Comparison of ENCODE assay signal across 20 cellular contexts in genomic region chr5:109885205-109885604, GRCh38.
A peak's percentile ranks its signal among the peaks of the same experiment; 100 is the strongest.
DNase-seq lines count a peak whose midpoint lies in the region; ATAC-seq and TF ChIP-seq lines count a peak whose summit lies in the region.
"Had no signal": no experiment of that assay in that cellular context is flagged by ENCODE, and none has a peak within 500 bp of the region (broad histone marks: within the 10 kb centered on the region; RNA-seq: fewer than 3 reads in every experiment).

No MANE protein-coding gene starts in this region.

- no peak overlapping the region for H3K27ac Mint-ChIP-seq in stimulated activated naive CD8-positive, alpha-beta T cell treated with anti-CD3 and anti-CD28 coated beads, Interleukin-15, amount 100 ng/mL, for 72 hours
- H3K27ac Mint-ChIP-seq in chondrocyte (ENCODE audit: unreplicated experiment) = no peak overlapping the region
- H3K27ac Mint-ChIP-seq in CD4-positive, alpha-beta memory T cell = no peak overlapping the region
- no peak overlapping the region for H3K27ac Mint-ChIP-seq in activated T-helper 2 cell treated with anti-CD3 and anti-CD28 coated beads, Interferon-gamma antibody, Interleukin-2, Interleukin-4, amounts not matched to agents 10 μg/mL and 5 μg/mL and 100 μg/mL, durations not matched to agents 14 hours and 24 hours and 36 hours
- H3K27ac Mint-ChIP-seq: CD14-positive monocyte; CD8-positive, alpha-beta T cell had no signal

- H3K4me3 Mint-ChIP-seq in stimulated activated naive CD8-positive, alpha-beta T cell treated with anti-CD3 and anti-CD28 coated beads, Interleukin-15, amount 100 ng/mL, for 72 hours = no peak overlapping the region
- H3K4me3 Mint-ChIP-seq in chondrocyte (ENCODE audit: unreplicated experiment) = no peak overlapping the region
- H3K4me3 Mint-ChIP-seq in CD4-positive, alpha-beta memory T cell = no peak overlapping the region
- no peak overlapping the region for H3K4me3 Mint-ChIP-seq in activated T-helper 2 cell treated with anti-CD3 and anti-CD28 coated beads, Interferon-gamma antibody, Interleukin-2, Interleukin-4, amounts not matched to agents 10 μg/mL and 5 μg/mL and 100 μg/mL, durations not matched to agents 14 hours and 24 hours and 36 hours (ENCODE audit: low read depth)
- H3K4me3 Mint-ChIP-seq: CD14-positive monocyte; CD4-positive, CD25-positive, alpha-beta regulatory T cell; CD8-positive, alpha-beta T cell had no signal

- H3K27ac ChIP-seq in upper lobe of right lung = no peak overlapping the region
- H3K27ac ChIP-seq in CD4-positive, alpha-beta memory T cell (ENCODE audit: low read depth, low read length) = no peak overlapping the region
- H3K27ac ChIP-seq: BLaER1 had no signal

- H3K9me3 Mint-ChIP-seq in stimulated activated naive CD8-positive, alpha-beta T cell treated with anti-CD3 and anti-CD28 coated beads, Interleukin-15, amount 100 ng/mL, for 72 hours = peaks cover 0 to 5% of the 10 kb centered on the region in 2 donors
- peaks cover 3% of the 10 kb centered on the region for H3K9me3 Mint-ChIP-seq in chondrocyte (ENCODE audit: low read depth)
- no peaks in the 10 kb centered on the region for H3K9me3 Mint-ChIP-seq in CD4-positive, alpha-beta memory T cell
- H3K9me3 Mint-ChIP-seq in activated T-helper 2 cell treated with anti-CD3 and anti-CD28 coated beads, Interferon-gamma antibody, Interleukin-2, Interleukin-4, amounts not matched to agents 10 μg/mL and 5 μg/mL and 100 μg/mL, durations not matched to agents 14 hours and 24 hours and 36 hours = no peaks in the 10 kb centered on the region
- H3K9me3 Mint-ChIP-seq: CD8-positive, alpha-beta T cell had no signal

- no peaks in the 10 kb centered on the region for H3K9me3 ChIP-seq in upper lobe of right lung
- H3K9me3 ChIP-seq in CD4-positive, alpha-beta memory T cell (ENCODE audit: control insufficient read depth in 1 of 2, low read length in 2 of 2) = no peaks in the 10 kb centered on the region
- H3K9me3 ChIP-seq: BE2C, Caco-2 had no signal

- H3K36me3 Mint-ChIP-seq in chondrocyte (ENCODE audit: low read depth) = no peaks in the 10 kb centered on the region
- H3K36me3 Mint-ChIP-seq in CD4-positive, alpha-beta memory T cell = no peaks in the 10 kb centered on the region
- no peaks in the 10 kb centered on the region for H3K36me3 Mint-ChIP-seq in activated T-helper 2 cell treated with anti-CD3 and anti-CD28 coated beads, Interferon-gamma antibody, Interleukin-2, Interleukin-4, amounts not matched to agents 10 μg/mL and 5 μg/mL and 100 μg/mL, durations not matched to agents 14 hours and 24 hours and 36 hours (ENCODE audit: low read depth)
- H3K36me3 Mint-ChIP-seq: CD14-positive monocyte; CD4-positive, CD25-positive, alpha-beta regulatory T cell; CD8-positive, alpha-beta T cell had no signal

- CTCF ChIA-PET in CD4-positive, alpha-beta memory T cell (lab: Charles Lee; ENCODE audit: partially characterized antibody) = no interaction called here

- intact Hi-C loops in posterior vena cava (cut with DNase I) (no loop called here), upper lobe of right lung (cut with DNase I) (no loop called here)
- intact Hi-C loops in CD4-positive, alpha-beta memory T cell (cut with micrococcal nuclease) = no loop called here
- intact Hi-C loops in activated T-helper 2 cell treated with anti-CD3 and anti-CD28 coated beads, Interferon-gamma antibody, Interleukin-2, Interleukin-4, amounts not matched to agents 10 μg/mL and 5 μg/mL and 100 μg/mL, durations not matched to agents 14 hours and 24 hours and 36 hours (cut with micrococcal nuclease) = no loop called here

- no peaks in the 10 kb centered on the region for H3K27me3 Mint-ChIP-seq in stimulated activated naive CD8-positive, alpha-beta T cell treated with anti-CD3 and anti-CD28 coated beads, Interleukin-15, amount 100 ng/mL, for 72 hours
- H3K27me3 Mint-ChIP-seq in chondrocyte (ENCODE audit: low read depth) = no peaks in the 10 kb centered on the region
- H3K27me3 Mint-ChIP-seq in CD4-positive, alpha-beta memory T cell = no peaks in the 10 kb centered on the region
- no peaks in the 10 kb centered on the region for H3K27me3 Mint-ChIP-seq in activated T-helper 2 cell treated with anti-CD3 and anti-CD28 coated beads, Interferon-gamma antibody, Interleukin-2, Interleukin-4, amounts not matched to agents 10 μg/mL and 5 μg/mL and 100 μg/mL, durations not matched to agents 14 hours and 24 hours and 36 hours (ENCODE audit: low read depth)
- H3K27me3 Mint-ChIP-seq: CD4-positive, CD25-positive, alpha-beta regulatory T cell had no signal

- TF ChIP-seq CTCF in chondrocyte (IDR thresholded peaks at IDR 0.05) = no peak
- TF ChIP-seq CTCF in upper lobe of right lung (IDR thresholded peaks at IDR 0.05) = no peak

- no peak overlapping the region for H3K4me3 ChIP-seq in upper lobe of right lung
- H3K4me3 ChIP-seq in CD4-positive, alpha-beta memory T cell (ENCODE audit: low read length in 2 of 2) = no peak overlapping the region
- H3K4me3 ChIP-seq: BLaER1 had no signal

- H3K27me3 ChIP-seq in upper lobe of right lung = no peaks in the 10 kb centered on the region
- H3K27me3 ChIP-seq in CD4-positive, alpha-beta memory T cell (ENCODE audit: insufficient read depth, low read length) = no peaks in the 10 kb centered on the region
- H3K27me3 ChIP-seq: BE2C, BLaER1 had no signal

- H3K4me1 ChIP-seq in upper lobe of right lung = no peaks in the 10 kb centered on the region
- H3K4me1 ChIP-seq in CD4-positive, alpha-beta memory T cell (ENCODE audit: insufficient read depth, low read length) = peaks cover 9% of the 10 kb centered on the region
- H3K4me1 ChIP-seq: BE2C, BLaER1, Caco-2 had no signal

- H3K4me1 Mint-ChIP-seq in stimulated activated naive CD8-positive, alpha-beta T cell treated with anti-CD3 and anti-CD28 coated beads, Interleukin-15, amount 100 ng/mL, for 72 hours = peaks cover 20% of the 10 kb centered on the region
- peaks cover 7% of the 10 kb centered on the region for H3K4me1 Mint-ChIP-seq in chondrocyte (ENCODE audit: low read depth)
- H3K4me1 Mint-ChIP-seq in CD4-positive, alpha-beta memory T cell = peaks cover 6 to 10% (median 8%) of the 10 kb centered on the region in 4 donors
- no peaks in the 10 kb centered on the region for H3K4me1 Mint-ChIP-seq in activated T-helper 2 cell treated with anti-CD3 and anti-CD28 coated beads, Interferon-gamma antibody, Interleukin-2, Interleukin-4, amounts not matched to agents 10 μg/mL and 5 μg/mL and 100 μg/mL, durations not matched to agents 14 hours and 24 hours and 36 hours (ENCODE audit: low read depth)
- H3K4me1 Mint-ChIP-seq: CD14-positive monocyte had no signal

- no peaks in the 10 kb centered on the region for H3K36me3 ChIP-seq in upper lobe of right lung
- no peaks in the 10 kb centered on the region for H3K36me3 ChIP-seq in CD4-positive, alpha-beta memory T cell (ENCODE audit: insufficient read depth, low read length)
- H3K36me3 ChIP-seq: BE2C, BLaER1 had no signal

- POLR2A ChIA-PET in CD4-positive, alpha-beta memory T cell (lab: Charles Lee; ENCODE audit: partially characterized antibody) = no interaction called here

- peak; percentile 42 for ATAC-seq in stimulated activated naive CD8-positive, alpha-beta T cell treated with anti-CD3 and anti-CD28 coated beads, Interleukin-15, amount 100 ng/mL, for 72 hours
- no peak for ATAC-seq in stimulated activated naive CD8-positive, alpha-beta T cell treated with anti-CD3 and anti-CD28 coated beads, Interleukin-15, Interleukin-2, amounts not matched to agents 100 U/mL and 50 U/mL, for 24 hours
- no peak for ATAC-seq in upper lobe of right lung
- ATAC-seq: CD8-positive, alpha-beta T cell had no signal

- no peak for DNase-seq in stimulated activated naive CD8-positive, alpha-beta T cell treated with anti-CD3 and anti-CD28 coated beads, Interleukin-15, amount 100 ng/mL, for 72 hours
- no peak for DNase-seq in stimulated activated naive CD8-positive, alpha-beta T cell treated with anti-CD3 and anti-CD28 coated beads, Interleukin-15, Interleukin-2, amounts not matched to agents 100 U/mL and 50 U/mL, for 24 hours
- DNase-seq in chondrocyte (ENCODE audit: low spot score) = peak; percentile 88
- DNase-seq in posterior vena cava (ENCODE audit: low spot score) = peak; percentile 70
- DNase-seq in upper lobe of right lung = peak; percentile 60
- no peak for DNase-seq in NCI-H69 (lab: John Stamatoyannopoulos, UW)
- no peak for DNase-seq in CD4-positive, alpha-beta memory T cell
- DNase-seq in activated T-helper 2 cell treated with anti-CD3 and anti-CD28 coated beads, Interferon-gamma antibody, Interleukin-2, Interleukin-4, amounts not matched to agents 10 μg/mL and 5 μg/mL and 100 μg/mL, durations not matched to agents 14 hours and 24 hours and 36 hours (ENCODE audit: low spot score) = no peak
- DNase-seq: 8988T; ACHN; BE2C; C1 segment of cervical spinal cord; Caco-2; Calu3; CD4-positive, CD25-positive, alpha-beta regulatory T cell; CD8-positive, alpha-beta T cell; DMS79 treated with DMSO at 0.1 percent for 48 hours; GF-D8 had no signal

Comparison
In these comparisons a context has a peak if more than half of its experiments do, and no peak if none do; other contexts are left out.
1. DNase-seq: peak in chondrocyte (single experiment), posterior vena cava (single experiment) and upper lobe of right lung (single experiment); none in stimulated activated naive CD8-positive, alpha-beta T cell treated with anti-CD3 and anti-CD28 coated beads, Interleukin-15, amount 100 ng/mL, for 72 hours (0 of 2), stimulated activated naive CD8-positive, alpha-beta T cell treated with anti-CD3 and anti-CD28 coated beads, Interleukin-15, Interleukin-2, amounts not matched to agents 100 U/mL and 50 U/mL, for 24 hours (single experiment), NCI-H69 (single experiment), CD4-positive, alpha-beta memory T cell (0 of 5) and activated T-helper 2 cell treated with anti-CD3 and anti-CD28 coated beads, Interferon-gamma antibody, Interleukin-2, Interleukin-4, amounts not matched to agents 10 μg/mL and 5 μg/mL and 100 μg/mL, durations not matched to agents 14 hours and 24 hours and 36 hours (single experiment).